Comparison of ENCODE assay signal across 8 cellular contexts in genomic region chr15:89089316-89090230, GRCh38. TPM values are rescaled to one million over a fixed set of nuclear protein-coding genes. Genes with fewer than 3 reads are reported as not detected.
DNase-seq lines count a peak whose midpoint lies in the region; ATAC-seq and TF ChIP-seq lines count a peak whose summit lies in the region.

No MANE protein-coding gene starts in this region.

- H3K9me2 ChIP-seq in hepatocyte (replicated peaks; ENCODE audit: insufficient read depth), result no peaks in the 10 kb centered on the region

- H3K27ac Mint-ChIP-seq in T-helper 1 cell treated with Interleukin-12 subunit alpha and Interleukin-12 subunit beta and Interleukin-4 antibody, amounts not matched to agents 30 μg/mL and 1 μg/mL, for 36 hours, result peak overlapping the region; percentile 73

- H3K4me1 Mint-ChIP-seq in T-helper 1 cell treated with Interleukin-12 subunit alpha and Interleukin-12 subunit beta and Interleukin-4 antibody, amounts not matched to agents 30 μg/mL and 1 μg/mL, for 36 hours (ENCODE audit: low read depth), result peaks cover 34% of the 10 kb centered on the region

- H3K4me3 ChIP-seq in WI38 (ENCODE audit: low read depth, low read length) (peak overlapping the region; percentile 96), hepatocyte (peak overlapping the region; percentile 49)

- H3K27me3 ChIP-seq in hepatocyte, result no peaks in the 10 kb centered on the region

- H3K36me3 Mint-ChIP-seq in T-helper 1 cell treated with Interleukin-12 subunit alpha and Interleukin-12 subunit beta and Interleukin-4 antibody, amounts not matched to agents 30 μg/mL and 1 μg/mL, for 36 hours (ENCODE audit: low read depth), result peaks cover 11% of the 10 kb centered on the region

- no peak for DNase-seq in T-helper 1 cell
- no peak for DNase-seq in hepatocyte (ENCODE audit: low spot score)
- peak in 2 of 49 donors; percentile 18 to 24 for DNase-seq in substantia nigra (lab: John Stamatoyannopoulos, UW)
- no peak for DNase-seq in DMS114 treated with DMSO at 0.1 percent for 48 hours (lab: John Stamatoyannopoulos, UW; ENCODE audit: unreplicated experiment)

- H3K4me1 ChIP-seq in hepatocyte (ENCODE audit: insufficient read depth), result peaks cover 32% of the 10 kb centered on the region

- no peak overlapping the region for H3K4me3 Mint-ChIP-seq in T-helper 1 cell treated with Interleukin-12 subunit alpha and Interleukin-12 subunit beta and Interleukin-4 antibody, amounts not matched to agents 30 μg/mL and 1 μg/mL, for 36 hours

- no peaks in the 10 kb centered on the region for H3K27me3 Mint-ChIP-seq in T-helper 1 cell treated with Interleukin-12 subunit alpha and Interleukin-12 subunit beta and Interleukin-4 antibody, amounts not matched to agents 30 μg/mL and 1 μg/mL, for 36 hours (ENCODE audit: low read depth)

- no peak overlapping the region for H3K27ac ChIP-seq in hepatocyte
- H3K27ac ChIP-seq in substantia nigra (ENCODE audit: low read depth, low read length, poor library complexity, severe bottlenecking), result peak overlapping the region; percentile 72

- 92% methylated on average over 5 of the region's 5 CpGs for WGBS in hepatocyte (ENCODE audit: low lambda C conversion rate, missing lambda C conversion rate)

- TF ChIP-seq CTCF in WI38 (IDR thresholded peaks at IDR 0.05; ENCODE audit: low read depth, low read length) (no peak), hepatocyte (IDR thresholded peaks at IDR 0.05; ENCODE audit: poor library complexity) (no peak)

- no peaks in the 10 kb centered on the region for H3K36me3 ChIP-seq in hepatocyte (replicated peaks; ENCODE audit: insufficient read depth, low read depth)

- H3K4me2 ChIP-seq in hepatocyte, result peak overlapping the region; percentile 82

- no peaks in the 10 kb centered on the region for H3K9me3 Mint-ChIP-seq in T-helper 1 cell treated with Interleukin-12 subunit alpha and Interleukin-12 subunit beta and Interleukin-4 antibody, amounts not matched to agents 30 μg/mL and 1 μg/mL, for 36 hours

- H2AFZ ChIP-seq in hepatocyte, result no peak overlapping the region

- H4K20me1 ChIP-seq in hepatocyte (ENCODE audit: insufficient read depth, poor library complexity, severe bottlenecking), result no peaks in the 10 kb centered on the region

- no peaks in the 10 kb centered on the region for H3K9me3 ChIP-seq in hepatocyte (ENCODE audit: low read depth)

- no peak for ATAC-seq in GM18870 (IDR thresholded peaks at IDR 0.05; ENCODE audit: unreplicated experiment)
- no peak for ATAC-seq in GM21367 (IDR thresholded peaks at IDR 0.05; ENCODE audit: unreplicated experiment)

- peaks cover 51% of the 10 kb centered on the region for H3K79me2 ChIP-seq in hepatocyte

RNA-seq across cellular contexts. Expression of gene ABHD2, which starts 1.3 kb away (rescaled TPM):
- total RNA-seq in hepatocyte, result 51.1 and 59.7 TPM in 2 replicates
- 11.7 and 12.1 TPM in 2 replicates for polyA plus RNA-seq in hepatocyte
